Comparison of ENCODE assay signal across 8 cellular contexts in genomic region chr2:159879061-159879604, GRCh38. TPM values are rescaled to one million over a fixed set of nuclear protein-coding genes. Genes with fewer than 3 reads are reported as not detected.
DNase-seq lines count a peak whose midpoint lies in the region; ATAC-seq and TF ChIP-seq lines count a peak whose summit lies in the region.

No MANE protein-coding gene starts in this region.

- H3K36me3 Mint-ChIP-seq in activated CD8-positive, alpha-beta T cell treated with anti-CD3 and anti-CD28 coated beads for 36 hours (ENCODE audit: low read depth), result peaks cover 60% of the 10 kb centered on the region
- H3K36me3 Mint-ChIP-seq in activated CD8-positive, alpha-beta T cell treated with anti-CD3 and anti-CD28 coated beads, Interleukin-2, amount 10 ng/mL, durations not matched to agents 7 days and 5 days (ENCODE audit: low read depth), result peaks cover 55% of the 10 kb centered on the region
- H3K36me3 Mint-ChIP-seq in activated T-helper 17 cell treated with anti-CD3 and anti-CD28 coated beads, Interleukin-2, amount 50 U/mL, for 72 hours (ENCODE audit: low read depth), result peaks cover 91% of the 10 kb centered on the region
- H3K36me3 Mint-ChIP-seq in stimulated activated effector memory CD8-positive, alpha-beta T cell treated with anti-CD3 and anti-CD28 coated beads, Interleukin-12 subunit alpha, Interleukin-12 subunit beta, amount 100 ng/mL, for 72 hours, result peaks cover 74% of the 10 kb centered on the region
- no peaks in the 10 kb centered on the region for H3K36me3 Mint-ChIP-seq in endothelial cell (ENCODE audit: low read depth, unreplicated experiment)

- H3K4me3 Mint-ChIP-seq in activated CD8-positive, alpha-beta T cell treated with anti-CD3 and anti-CD28 coated beads for 36 hours, result no peak overlapping the region
- no peak overlapping the region for H3K4me3 Mint-ChIP-seq in activated CD8-positive, alpha-beta T cell treated with anti-CD3 and anti-CD28 coated beads, Interleukin-2, amount 10 ng/mL, durations not matched to agents 7 days and 5 days
- H3K4me3 Mint-ChIP-seq in activated T-helper 17 cell treated with anti-CD3 and anti-CD28 coated beads, Interleukin-2, amount 50 U/mL, for 72 hours, result peak overlapping the region; percentile 61
- no peak overlapping the region for H3K4me3 Mint-ChIP-seq in stimulated activated effector memory CD8-positive, alpha-beta T cell treated with anti-CD3 and anti-CD28 coated beads, Interleukin-12 subunit alpha, Interleukin-12 subunit beta, amount 100 ng/mL, for 72 hours
- H3K4me3 Mint-ChIP-seq in endothelial cell (ENCODE audit: unreplicated experiment), result no peak overlapping the region

- H3K27ac Mint-ChIP-seq in activated CD8-positive, alpha-beta T cell treated with anti-CD3 and anti-CD28 coated beads for 36 hours, result peak overlapping the region; percentile 89
- no peak overlapping the region for H3K27ac Mint-ChIP-seq in activated CD8-positive, alpha-beta T cell treated with anti-CD3 and anti-CD28 coated beads, Interleukin-2, amount 10 ng/mL, durations not matched to agents 7 days and 5 days
- peak overlapping the region; percentile 96 for H3K27ac Mint-ChIP-seq in activated T-helper 17 cell treated with anti-CD3 and anti-CD28 coated beads, Interleukin-2, amount 50 U/mL, for 72 hours
- peak overlapping the region; percentile 11 for H3K27ac Mint-ChIP-seq in stimulated activated effector memory CD8-positive, alpha-beta T cell treated with anti-CD3 and anti-CD28 coated beads, Interleukin-12 subunit alpha, Interleukin-12 subunit beta, amount 100 ng/mL, for 72 hours
- H3K27ac Mint-ChIP-seq in endothelial cell (ENCODE audit: unreplicated experiment), result no peak overlapping the region

- no peak for TF ChIP-seq CTCF in activated CD8-positive, alpha-beta T cell treated with anti-CD3 and anti-CD28 coated beads for 36 hours (IDR thresholded peaks at IDR 0.05)
- no peak for TF ChIP-seq CTCF in endothelial cell (IDR thresholded peaks at IDR 0.05; ENCODE audit: unreplicated experiment)

- intact Hi-C loops in activated CD8-positive, alpha-beta T cell treated with anti-CD3 and anti-CD28 coated beads for 36 hours (cut with micrococcal nuclease), result loop anchor here (5.0 kb wide), 1 partner anchor 43 kb away; no protein-coding TSS in a partner anchor

- peaks cover 29% of the 10 kb centered on the region for H3K4me1 Mint-ChIP-seq in activated CD8-positive, alpha-beta T cell treated with anti-CD3 and anti-CD28 coated beads for 36 hours (ENCODE audit: low read depth)
- no peaks in the 10 kb centered on the region for H3K4me1 Mint-ChIP-seq in activated CD8-positive, alpha-beta T cell treated with anti-CD3 and anti-CD28 coated beads, Interleukin-2, amount 10 ng/mL, durations not matched to agents 7 days and 5 days (ENCODE audit: low read depth)
- peaks cover 31% of the 10 kb centered on the region for H3K4me1 Mint-ChIP-seq in activated T-helper 17 cell treated with anti-CD3 and anti-CD28 coated beads, Interleukin-2, amount 50 U/mL, for 72 hours
- H3K4me1 Mint-ChIP-seq in stimulated activated effector memory CD8-positive, alpha-beta T cell treated with anti-CD3 and anti-CD28 coated beads, Interleukin-12 subunit alpha, Interleukin-12 subunit beta, amount 100 ng/mL, for 72 hours, result peaks cover 37% of the 10 kb centered on the region
- H3K4me1 Mint-ChIP-seq in endothelial cell (ENCODE audit: unreplicated experiment), result no peaks in the 10 kb centered on the region

- CTCF ChIA-PET in activated CD8-positive, alpha-beta T cell treated with anti-CD3 and anti-CD28 coated beads for 36 hours (lab: Charles Lee), result interaction anchor here (1.2 to 1.6 kb wide), 3 partner anchors 9 to 41 kb away, joined by 4 read pairs; no protein-coding TSS in a partner anchor
- CTCF ChIA-PET in activated CD8-positive, alpha-beta T cell treated with anti-CD3 and anti-CD28 coated beads, Interleukin-2, amount 10 ng/mL, durations not matched to agents 7 days and 5 days (lab: Charles Lee), result no interaction called here

- H3K27me3 Mint-ChIP-seq in activated CD8-positive, alpha-beta T cell treated with anti-CD3 and anti-CD28 coated beads for 36 hours, result no peaks in the 10 kb centered on the region
- H3K27me3 Mint-ChIP-seq in activated CD8-positive, alpha-beta T cell treated with anti-CD3 and anti-CD28 coated beads, Interleukin-2, amount 10 ng/mL, durations not matched to agents 7 days and 5 days (ENCODE audit: low read depth), result no peaks in the 10 kb centered on the region
- H3K27me3 Mint-ChIP-seq in activated T-helper 17 cell treated with anti-CD3 and anti-CD28 coated beads, Interleukin-2, amount 50 U/mL, for 72 hours, result no peaks in the 10 kb centered on the region
- H3K27me3 Mint-ChIP-seq in endothelial cell (ENCODE audit: unreplicated experiment), result no peaks in the 10 kb centered on the region

- ATAC-seq in activated CD8-positive, alpha-beta T cell treated with anti-CD3 and anti-CD28 coated beads for 36 hours, result peak; percentile 86
- no peak for ATAC-seq in activated CD8-positive, alpha-beta T cell treated with anti-CD3 and anti-CD28 coated beads, Interleukin-2, amount 10 ng/mL, durations not matched to agents 7 days and 5 days
- ATAC-seq in HG02884 (IDR thresholded peaks at IDR 0.05; ENCODE audit: unreplicated experiment), result peak; percentile 88
- ATAC-seq in activated T-helper 17 cell treated with anti-CD3 and anti-CD28 coated beads, Interleukin-2, amount 50 U/mL, for 72 hours (replicated peaks), result peak; percentile 88
- peak; percentile 94 for ATAC-seq in stimulated activated effector memory CD8-positive, alpha-beta T cell treated with anti-CD3 and anti-CD28 coated beads, Interleukin-12 subunit alpha, Interleukin-12 subunit beta, amount 100 ng/mL, for 72 hours

- no peaks in the 10 kb centered on the region for H3K9me3 Mint-ChIP-seq in activated CD8-positive, alpha-beta T cell treated with anti-CD3 and anti-CD28 coated beads for 36 hours
- no peaks in the 10 kb centered on the region for H3K9me3 Mint-ChIP-seq in activated CD8-positive, alpha-beta T cell treated with anti-CD3 and anti-CD28 coated beads, Interleukin-2, amount 10 ng/mL, durations not matched to agents 7 days and 5 days (ENCODE audit: insufficient read depth)
- H3K9me3 Mint-ChIP-seq in activated T-helper 17 cell treated with anti-CD3 and anti-CD28 coated beads, Interleukin-2, amount 50 U/mL, for 72 hours, result no peaks in the 10 kb centered on the region
- no peaks in the 10 kb centered on the region for H3K9me3 Mint-ChIP-seq in stimulated activated effector memory CD8-positive, alpha-beta T cell treated with anti-CD3 and anti-CD28 coated beads, Interleukin-12 subunit alpha, Interleukin-12 subunit beta, amount 100 ng/mL, for 72 hours
- H3K9me3 Mint-ChIP-seq in endothelial cell (ENCODE audit: unreplicated experiment), result no peaks in the 10 kb centered on the region

- POLR2A ChIA-PET in activated CD8-positive, alpha-beta T cell treated with anti-CD3 and anti-CD28 coated beads for 36 hours (lab: Charles Lee), result interaction anchor here (1.0 to 2.7 kb wide), 3 partner anchors 11 to 25 kb away, joined by 3 to 12 read pairs (median 4); partner anchors contain the start of gene LY75
- POLR2A ChIA-PET in activated CD8-positive, alpha-beta T cell treated with anti-CD3 and anti-CD28 coated beads, Interleukin-2, amount 10 ng/mL, durations not matched to agents 7 days and 5 days (lab: Charles Lee), result no interaction called here

- peak; percentile 60 for DNase-seq in activated CD8-positive, alpha-beta T cell treated with anti-CD3 and anti-CD28 coated beads for 36 hours
- DNase-seq in activated CD8-positive, alpha-beta T cell treated with anti-CD3 and anti-CD28 coated beads, Interleukin-2, amount 10 ng/mL, durations not matched to agents 7 days and 5 days, result no peak
- DNase-seq in stimulated activated effector memory CD8-positive, alpha-beta T cell treated with anti-CD3 and anti-CD28 coated beads, Interleukin-12 subunit alpha, Interleukin-12 subunit beta, amount 100 ng/mL, for 72 hours (ENCODE audit: low spot score in 2 of 2), result no peak
- DNase-seq in NCI-H2029 (lab: John Stamatoyannopoulos, UW), result no peak
- no peak for DNase-seq in epidermal melanocyte (ENCODE audit: insufficient read length, low spot score)
- no peak for DNase-seq in endothelial cell (ENCODE audit: low spot score)

RNA-seq across cellular contexts. Expression of gene LY75, which starts 25.4 kb away (rescaled TPM):
- total RNA-seq in activated CD8-positive, alpha-beta T cell treated with anti-CD3 and anti-CD28 coated beads for 36 hours, result 10 to 100 TPM; 33.1 to 33.6 TPM
- 10 to 100 TPM; 24.0 to 24.3 TPM for total RNA-seq in activated CD8-positive, alpha-beta T cell treated with anti-CD3 and anti-CD28 coated beads, Interleukin-2, amount 10 ng/mL, durations not matched to agents 7 days and 5 days
- total RNA-seq in activated T-helper 17 cell treated with anti-CD3 and anti-CD28 coated beads, Interleukin-2, amount 50 U/mL, for 72 hours, result 10 to 100 TPM; 31.3 to 32.2 TPM
- 0.21 TPM for total RNA-seq in endothelial cell (ENCODE audit: unreplicated experiment)

Comparison
In these comparisons a context has a peak if more than half of its experiments do, and no peak if none do; other contexts are left out.
1. H3K27ac Mint-ChIP-seq: peak in activated CD8-positive, alpha-beta T cell treated with anti-CD3 and anti-CD28 coated beads for 36 hours (single experiment), activated T-helper 17 cell treated with anti-CD3 and anti-CD28 coated beads, Interleukin-2, amount 50 U/mL, for 72 hours (single experiment) and stimulated activated effector memory CD8-positive, alpha-beta T cell treated with anti-CD3 and anti-CD28 coated beads, Interleukin-12 subunit alpha, Interleukin-12 subunit beta, amount 100 ng/mL, for 72 hours (single experiment); none in activated CD8-positive, alpha-beta T cell treated with anti-CD3 and anti-CD28 coated beads, Interleukin-2, amount 10 ng/mL, durations not matched to agents 7 days and 5 days (single experiment) and endothelial cell (single experiment).
2. RNA of gene LY75, which starts 25.4 kb away (total RNA-seq): 33.1 to 33.6 TPM in activated CD8-positive, alpha-beta T cell treated with anti-CD3 and anti-CD28 coated beads for 36 hours, 31.3 to 32.2 TPM in activated T-helper 17 cell treated with anti-CD3 and anti-CD28 coated beads, Interleukin-2, amount 50 U/mL, for 72 hours and 24.0 to 24.3 TPM in activated CD8-positive, alpha-beta T cell treated with anti-CD3 and anti-CD28 coated beads, Interleukin-2, amount 10 ng/mL, durations not matched to agents 7 days and 5 days; 0.21 TPM in endothelial cell (single experiment); every median in the first group is over 10 times any median in the second.